Comparison of ENCODE assay signal across 25 cellular contexts in the genomic region with DNA sequence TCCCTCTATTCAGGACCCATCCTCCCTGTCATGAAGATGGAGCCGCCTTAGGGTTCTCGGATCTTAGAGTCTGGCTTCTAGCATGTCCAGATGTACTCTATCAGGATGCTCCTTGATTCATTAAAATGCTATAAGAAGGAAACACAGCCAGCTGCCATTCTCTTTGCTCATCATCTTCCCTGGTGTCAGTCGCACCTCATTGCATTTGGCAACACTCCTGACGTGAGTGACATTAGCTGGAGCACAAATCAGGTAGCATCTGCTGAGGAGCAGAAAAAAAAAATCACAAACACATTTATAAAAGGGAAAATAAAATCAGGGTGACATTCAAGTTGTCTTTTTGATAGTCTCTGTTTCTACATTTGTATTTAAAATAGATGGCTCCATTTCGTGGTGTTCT.
"Had no signal": no experiment of that assay in that cellular context is flagged by ENCODE, and none has a peak within 500 bp of the region (broad histone marks: within the 10 kb centered on the region; RNA-seq: fewer than 3 reads in every experiment).

No MANE protein-coding gene starts in this region.

- H3K36me3 ChIP-seq: breast epithelium, colonic mucosa, esophagus squamous epithelium, gastrocnemius medialis, sigmoid colon, upper lobe of left lung had no signal

- DNase-seq: activated CD4-positive, alpha-beta memory T cell treated with anti-CD3 and anti-CD28 coated beads, Interleukin-2, amount 10 ng/mL, durations not matched to agents 7 days and 5 days; activated CD4-positive, alpha-beta T cell treated with anti-CD3 and anti-CD28 coated beads for 4 hours; activated CD4-positive, CD25-positive, alpha-beta regulatory T cell; activated gamma-delta T cell; colonic mucosa; esophagus squamous epithelium; gastrocnemius medialis; hippocampal formation; kidney glomerular epithelial cell; left ventricle myocardium superior; mammary epithelial cell; naive thymus-derived CD8-positive, alpha-beta T cell; retina; sigmoid colon; stimulated activated CD4-positive, alpha-beta T cell treated with anti-CD3 and anti-CD28 coated beads, Interleukin-15, amount 100 ng/mL, for 24 hours; stimulated activated CD8-positive, alpha-beta memory T cell treated with anti-CD3 and anti-CD28 coated beads, Interleukin-4, amount 100 ng/mL, for 48 hours; stimulated activated naive B cell treated with anti-CD40 and anti-IgM and Interleukin-4, amounts not matched to agents 10 μg/mL and 1 μg/mL and 100 μg/mL, for 72 hours; T-helper 9 cell; upper lobe of left lung had no signal

- H3K27me3 Mint-ChIP-seq: activated CD4-positive, alpha-beta memory T cell treated with anti-CD3 and anti-CD28 coated beads, Interleukin-2, amount 10 ng/mL, durations not matched to agents 7 days and 5 days; progenitor cell of endocrine pancreas; stimulated activated naive B cell treated with anti-CD40 and anti-IgM and Interleukin-4, amounts not matched to agents 10 μg/mL and 1 μg/mL and 100 μg/mL, for 72 hours had no signal

- H3K4me2 ChIP-seq: smooth muscle cell had no signal

- H3K36me3 Mint-ChIP-seq: activated naive CD4-positive, alpha-beta T cell treated with anti-CD3 and anti-CD28 coated beads, Interleukin-2, amount 50 U/mL, for 24 hours; mesothelial cell of epicardium; naive thymus-derived CD8-positive, alpha-beta T cell; stimulated activated naive B cell treated with anti-CD40 and anti-IgM and Interleukin-4, amounts not matched to agents 10 μg/mL and 1 μg/mL and 100 μg/mL, for 72 hours had no signal

- H3K27me3 ChIP-seq: breast epithelium, colonic mucosa, esophagus squamous epithelium, gastrocnemius medialis, sigmoid colon, upper lobe of left lung had no signal

- H3K27ac Mint-ChIP-seq: activated CD4-positive, alpha-beta memory T cell treated with anti-CD3 and anti-CD28 coated beads, Interleukin-2, amount 10 ng/mL, durations not matched to agents 7 days and 5 days; activated naive CD4-positive, alpha-beta T cell treated with anti-CD3 and anti-CD28 coated beads, Interleukin-2, amount 50 U/mL, for 24 hours; mesothelial cell of epicardium; naive thymus-derived CD8-positive, alpha-beta T cell; progenitor cell of endocrine pancreas; stimulated activated naive B cell treated with anti-CD40 and anti-IgM and Interleukin-4, amounts not matched to agents 10 μg/mL and 1 μg/mL and 100 μg/mL, for 72 hours had no signal

- H3K4me1 Mint-ChIP-seq: activated CD4-positive, alpha-beta memory T cell treated with anti-CD3 and anti-CD28 coated beads, Interleukin-2, amount 10 ng/mL, durations not matched to agents 7 days and 5 days; activated naive CD4-positive, alpha-beta T cell treated with anti-CD3 and anti-CD28 coated beads, Interleukin-2, amount 50 U/mL, for 24 hours; central memory CD8-positive, alpha-beta T cell; mesothelial cell of epicardium; naive thymus-derived CD8-positive, alpha-beta T cell; stimulated activated naive B cell treated with anti-CD40 and anti-IgM and Interleukin-4, amounts not matched to agents 10 μg/mL and 1 μg/mL and 100 μg/mL, for 72 hours had no signal

- H3K27ac ChIP-seq: breast epithelium, colonic mucosa, esophagus squamous epithelium had no signal

- H3K4me1 ChIP-seq: breast epithelium, colonic mucosa, esophagus squamous epithelium, sigmoid colon had no signal

- H3K4me3 ChIP-seq: breast epithelium, colonic mucosa, esophagus squamous epithelium, gastrocnemius medialis, sigmoid colon, smooth muscle cell, upper lobe of left lung had no signal

- ATAC-seq: gastrocnemius medialis; naive thymus-derived CD8-positive, alpha-beta T cell; stimulated activated naive B cell treated with anti-CD40 and anti-IgM and Interleukin-4, amounts not matched to agents 10 μg/mL and 1 μg/mL and 100 μg/mL, for 72 hours had no signal

- H3K9me3 ChIP-seq: breast epithelium, colonic mucosa, esophagus squamous epithelium, gastrocnemius medialis, sigmoid colon, upper lobe of left lung had no signal

- H3K9me3 Mint-ChIP-seq: activated CD4-positive, alpha-beta memory T cell treated with anti-CD3 and anti-CD28 coated beads, Interleukin-2, amount 10 ng/mL, durations not matched to agents 7 days and 5 days; central memory CD8-positive, alpha-beta T cell; mesothelial cell of epicardium; stimulated activated naive B cell treated with anti-CD40 and anti-IgM and Interleukin-4, amounts not matched to agents 10 μg/mL and 1 μg/mL and 100 μg/mL, for 72 hours had no signal

- H3K4me3 Mint-ChIP-seq: activated CD4-positive, alpha-beta memory T cell treated with anti-CD3 and anti-CD28 coated beads, Interleukin-2, amount 10 ng/mL, durations not matched to agents 7 days and 5 days; activated naive CD4-positive, alpha-beta T cell treated with anti-CD3 and anti-CD28 coated beads, Interleukin-2, amount 50 U/mL, for 24 hours; central memory CD8-positive, alpha-beta T cell; mesothelial cell of epicardium; naive thymus-derived CD8-positive, alpha-beta T cell; stimulated activated naive B cell treated with anti-CD40 and anti-IgM and Interleukin-4, amounts not matched to agents 10 μg/mL and 1 μg/mL and 100 μg/mL, for 72 hours had no signal
